Comparison of ENCODE assay signal across 8 cellular contexts in genomic region chr13:91346848-91347211, GRCh38. TPM values are rescaled to one million over a fixed set of nuclear protein-coding genes. Genes with fewer than 3 reads are reported as not detected.
DNase-seq lines count a peak whose midpoint lies in the region; ATAC-seq, FAIRE-seq and TF ChIP-seq lines count a peak whose summit lies in the region.

No MANE protein-coding gene starts in this region.

- BruUV-seq in endothelial cell of umbilical vein (replicated peaks; lab: Mats Ljungman, UMichigan) = no TSS peak

- peaks cover 6% of the 10 kb centered on the region for H4K20me1 ChIP-seq in endothelial cell of umbilical vein (replicated peaks; ENCODE audit: control insufficient read depth, extremely low read depth, insufficient read depth, low read length)

- no peak for FAIRE-seq in endothelial cell of umbilical vein (lab: Jason Lieb, UNC)

- dilution Hi-C loops in endothelial cell of umbilical vein (cut with MboI; ENCODE audit: extremely low pct_ligation_motif_present, low sequenced_read_pairs) = no loop called here

- H3K9me3 ChIP-seq in endothelial cell of umbilical vein (replicated peaks; ENCODE audit: control insufficient read depth, insufficient read depth, low read length) = no peaks in the 10 kb centered on the region

- peaks cover 40% of the 10 kb centered on the region for H3K79me2 ChIP-seq in endothelial cell of umbilical vein (ENCODE audit: control insufficient read depth, insufficient read depth, low read length)

- peak; percentile 76 for DNase-seq in GM12865 (ENCODE audit: low read depth)
- no peak for DNase-seq in Jurkat, Clone E6-1 (ENCODE audit: low read depth, low spot score)
- peak; percentile 12 for DNase-seq in activated CD4-positive, alpha-beta T cell treated with anti-CD3 and anti-CD28 coated beads, Interleukin-2, amount 50 U/mL, for 1 hour
- DNase-seq in endothelial cell of umbilical vein (ENCODE audit: low read depth, low spot score) = peak; percentile 39
- peak; percentile 62 for DNase-seq in natural killer cell treated with Interleukin-12 subunit alpha and Interleukin-12 subunit beta and Interleukin-15 and Interleukin-18, amount 100 ng/mL, for 72 hours (ENCODE audit: low spot score)
- no peak for DNase-seq in type B pancreatic cell (ENCODE audit: extremely low spot score, unreplicated experiment)
- no peak for DNase-seq in NCI-H2029 treated with DMSO at 0.1 percent for 48 hours (lab: John Stamatoyannopoulos, UW)

- peak overlapping the region; percentile 75 for H3K4me2 ChIP-seq in endothelial cell of umbilical vein (ENCODE audit: insufficient read depth, low read length)

- TF ChIP-seq CTCF in GM12865 (IDR thresholded peaks at IDR 0.05; ENCODE audit: insufficient read depth, low read depth, low read length, missing control alignments) (no peak), endothelial cell of umbilical vein (IDR thresholded peaks at IDR 0.05; ENCODE audit: extremely low read depth in 1 of 2, insufficient read depth in 1 of 2, low read depth in 1 of 2, low read length in 2 of 2) (no peak), type B pancreatic cell (conservative IDR thresholded peaks at IDR 0.05) (peak; percentile 22)

- H2AFZ ChIP-seq in endothelial cell of umbilical vein (ENCODE audit: low read depth, low read length) = peak overlapping the region; percentile 27

- peak; percentile 26 for ATAC-seq in GM21723 (IDR thresholded peaks at IDR 0.05; ENCODE audit: unreplicated experiment)
- peak; percentile 8 to 28 for ATAC-seq in natural killer cell treated with Interleukin-12 subunit alpha and Interleukin-12 subunit beta and Interleukin-15 and Interleukin-18, amount 100 ng/mL, for 72 hours

- H3K9me3 Mint-ChIP-seq in natural killer cell treated with Interleukin-12 subunit alpha and Interleukin-12 subunit beta and Interleukin-15 and Interleukin-18, amount 100 ng/mL, for 72 hours = no peaks in the 10 kb centered on the region
- no peaks in the 10 kb centered on the region for H3K9me3 Mint-ChIP-seq in type B pancreatic cell

- H3K9ac ChIP-seq in endothelial cell of umbilical vein (replicated peaks; ENCODE audit: extremely low read depth, insufficient read depth, low read length) = no peak overlapping the region

- peaks cover 27 to 28% of the 10 kb centered on the region in 2 donors for H3K4me1 Mint-ChIP-seq in natural killer cell treated with Interleukin-12 subunit alpha and Interleukin-12 subunit beta and Interleukin-15 and Interleukin-18, amount 100 ng/mL, for 72 hours (ENCODE audit: low read depth in 2 of 2)
- peaks cover 27% of the 10 kb centered on the region for H3K4me1 Mint-ChIP-seq in type B pancreatic cell (ENCODE audit: unreplicated experiment)

- POLR2A ChIA-PET in endothelial cell of umbilical vein (lab: Charles Lee) = no interaction called here

- H3K36me3 ChIP-seq in endothelial cell of umbilical vein (ENCODE audit: control insufficient read depth in 2 of 2, extremely low read depth in 1 of 2, insufficient read depth in 2 of 2, low read length in 2 of 2) = peaks cover 0 to 16% of the 10 kb centered on the region in 2 experiments

- H3K27me3 Mint-ChIP-seq in natural killer cell treated with Interleukin-12 subunit alpha and Interleukin-12 subunit beta and Interleukin-15 and Interleukin-18, amount 100 ng/mL, for 72 hours = peaks cover 0 to 2% of the 10 kb centered on the region in 2 donors
- H3K27me3 Mint-ChIP-seq in type B pancreatic cell = peaks cover 17% of the 10 kb centered on the region

- TF ChIP-seq POLR2A in endothelial cell of umbilical vein (IDR thresholded peaks at IDR 0.05; ENCODE audit: low read depth, low read length) = no peak

- intact Hi-C loops in endothelial cell of umbilical vein (cut with micrococcal nuclease) = loop anchor here (1.0 to 2.0 kb wide), 3 partner anchors 20 to 76 kb away; partner anchors contain the start of gene GPC5

- peaks cover 25% of the 10 kb centered on the region for H3K4me1 ChIP-seq in endothelial cell of umbilical vein (ENCODE audit: control insufficient read depth, extremely low read depth, insufficient read depth, low read length)

- H3K27me3 ChIP-seq in endothelial cell of umbilical vein (ENCODE audit: control insufficient read depth in 2 of 2, insufficient read depth in 2 of 2, low read length in 2 of 2) = peaks cover 11 to 53% of the 10 kb centered on the region in 2 experiments

- H3K27ac Mint-ChIP-seq in natural killer cell treated with Interleukin-12 subunit alpha and Interleukin-12 subunit beta and Interleukin-15 and Interleukin-18, amount 100 ng/mL, for 72 hours = peak overlapping the region; percentile 97 to 98
- peak overlapping the region; percentile 96 for H3K27ac Mint-ChIP-seq in type B pancreatic cell

- H3K4me3 ChIP-seq in GM12865 (ENCODE audit: low read depth, low read length) = peak overlapping the region; percentile 97
- peak overlapping the region; percentile 54 for H3K4me3 ChIP-seq in Jurkat, Clone E6-1 (ENCODE audit: low read length)
- H3K4me3 ChIP-seq in endothelial cell of umbilical vein (replicated peaks in 1 of 3; ENCODE audit: insufficient read depth in 1 of 3, low read depth in 1 of 3, low read length in 3 of 3) = peak overlapping the region; percentile 20 to 95 (median 43)

- CTCF ChIA-PET in endothelial cell of umbilical vein (lab: Charles Lee) = interaction anchor here (1.1 to 2.8 kb wide), 3 partner anchors 20 to 60 kb away, joined by 3 to 10 read pairs (median 8); no protein-coding TSS in a partner anchor

- peak overlapping the region; percentile 97 for H3K4me3 Mint-ChIP-seq in natural killer cell treated with Interleukin-12 subunit alpha and Interleukin-12 subunit beta and Interleukin-15 and Interleukin-18, amount 100 ng/mL, for 72 hours
- peak overlapping the region; percentile 97 for H3K4me3 Mint-ChIP-seq in type B pancreatic cell

- H3K9me1 ChIP-seq in endothelial cell of umbilical vein (replicated peaks; ENCODE audit: control insufficient read depth, extremely low read depth, insufficient read depth, low read length) = no peaks in the 10 kb centered on the region

- no peak overlapping the region for H3K27ac ChIP-seq in endothelial cell of umbilical vein (ENCODE audit: insufficient read depth, low read depth, low read length)

- H3K36me3 Mint-ChIP-seq in natural killer cell treated with Interleukin-12 subunit alpha and Interleukin-12 subunit beta and Interleukin-15 and Interleukin-18, amount 100 ng/mL, for 72 hours = peaks cover 25% of the 10 kb centered on the region
- peaks cover 25% of the 10 kb centered on the region for H3K36me3 Mint-ChIP-seq in type B pancreatic cell

TF ChIP-seq in endothelial cell of umbilical vein, 7 proteins besides CTCF, POLR2A, EP300 and RAD21:
- TF ChIP-seq MYC (IDR thresholded peaks at IDR 0.05; ENCODE audit: low read depth, low read length) = no peak
- no peak for TF ChIP-seq JUN (IDR thresholded peaks at IDR 0.05; ENCODE audit: borderline replicate concordance, insufficient read depth, insufficient read length, low read depth)
- no peak for TF ChIP-seq POLR2AphosphoS5 (IDR thresholded peaks at IDR 0.05; ENCODE audit: insufficient read depth, low read depth, low read length)
- no peak for TF ChIP-seq EZH2 (IDR thresholded peaks at IDR 0.05; ENCODE audit: borderline replicate concordance, low read depth, low read length, severe bottlenecking)
- no peak for TF ChIP-seq GATA2 (IDR thresholded peaks at IDR 0.05; ENCODE audit: insufficient read depth, insufficient read length, low read depth, low read length)
- no peak for TF ChIP-seq MAX (IDR thresholded peaks at IDR 0.05; ENCODE audit: insufficient read depth, insufficient read length)
- TF ChIP-seq FOS (IDR thresholded peaks at IDR 0.05; ENCODE audit: borderline replicate concordance, insufficient read depth, low read length) = no peak

RNA-seq across cellular contexts. Expression of gene MIR17HG, which starts 0.7 kb away (rescaled TPM):
- polyA plus RNA-seq in Jurkat, Clone E6-1 (2012; ENCODE audit: insufficient read depth, insufficient read length) = 5.8 TPM
- total RNA-seq in endothelial cell of umbilical vein (9.1 and 9.5 TPM in 2 replicates), type B pancreatic cell (ENCODE audit: low replicate concordance) (5.3 and 21.8 TPM in 2 replicates)
- 0.64 and 1.8 TPM in 2 replicates for polyA plus RNA-seq in endothelial cell of umbilical vein
- 0.43 and 0.65 TPM in 2 replicates for polyA plus RNA-seq in endothelial cell of umbilical vein (2011; cell fraction: cytosol; rRNA removed)
- polyA plus RNA-seq in endothelial cell of umbilical vein (2011; cell fraction: nucleus; rRNA removed) = 9.3 and 11.6 TPM in 2 replicates
- 1.7 and 1.8 TPM in 2 replicates for polyA plus RNA-seq in endothelial cell of umbilical vein (2012)
- polyA minus RNA-seq in endothelial cell of umbilical vein = 6.3 and 7.2 TPM in 2 replicates
- polyA minus RNA-seq in endothelial cell of umbilical vein (2011; cell fraction: cytosol; rRNA and poly(A)+ RNA removed) = 2.9 TPM
- 42.9 and 44.5 TPM in 2 replicates for polyA minus RNA-seq in endothelial cell of umbilical vein (2011; cell fraction: nucleus; rRNA and poly(A)+ RNA removed)
- total RNA-seq in natural killer cell treated with Interleukin-12 subunit alpha and Interleukin-12 subunit beta and Interleukin-15 and Interleukin-18, amount 100 ng/mL, for 72 hours = 10 to 100 TPM; 15.9 to 39.8 TPM

RNA-seq across cellular contexts. Expression of gene GPC5, which starts 51.6 kb away (rescaled TPM):
- 3.6 TPM for polyA plus RNA-seq in Jurkat, Clone E6-1 (2012; ENCODE audit: insufficient read depth, insufficient read length)
- 0.97 and 1.7 TPM in 2 replicates for total RNA-seq in endothelial cell of umbilical vein
- 0.56 and 0.59 TPM in 2 replicates for polyA plus RNA-seq in endothelial cell of umbilical vein
- 0.57 and 0.89 TPM in 2 replicates for polyA plus RNA-seq in endothelial cell of umbilical vein (2011; cell fraction: cytosol; rRNA removed)
- polyA plus RNA-seq in endothelial cell of umbilical vein (2011; cell fraction: nucleus; rRNA removed) = 1.0 and 1.1 TPM in 2 replicates
- 3.3 and 3.5 TPM in 2 replicates for polyA plus RNA-seq in endothelial cell of umbilical vein (2012)
- polyA minus RNA-seq in endothelial cell of umbilical vein = 2.7 and 4.6 TPM in 2 replicates
- polyA minus RNA-seq in endothelial cell of umbilical vein (2011; cell fraction: cytosol; rRNA and poly(A)+ RNA removed) = 41.5 TPM
- 6.5 and 8.5 TPM in 2 replicates for polyA minus RNA-seq in endothelial cell of umbilical vein (2011; cell fraction: nucleus; rRNA and poly(A)+ RNA removed)
- total RNA-seq in natural killer cell treated with Interleukin-12 subunit alpha and Interleukin-12 subunit beta and Interleukin-15 and Interleukin-18, amount 100 ng/mL, for 72 hours = 1 to 10 TPM in 1 of 2 donors, under 1 TPM in 1; 0.55 to 1.0 TPM
- 2.8 and 4.2 TPM in 2 replicates for total RNA-seq in type B pancreatic cell (ENCODE audit: low replicate concordance)

Comparison
In these comparisons a context has a peak if more than half of its experiments do, and no peak if none do; other contexts are left out.
1. DNase-seq: peak in GM12865 (single experiment), activated CD4-positive, alpha-beta T cell treated with anti-CD3 and anti-CD28 coated beads, Interleukin-2, amount 50 U/mL, for 1 hour (single experiment), endothelial cell of umbilical vein (single experiment) and natural killer cell treated with Interleukin-12 subunit alpha and Interleukin-12 subunit beta and Interleukin-15 and Interleukin-18, amount 100 ng/mL, for 72 hours (single experiment); none in Jurkat, Clone E6-1 (single experiment), type B pancreatic cell (single experiment) and NCI-H2029 treated with DMSO at 0.1 percent for 48 hours (single experiment).
2. H3K4me3 ChIP-seq: peak in every context shown above with its lines; median percentile 97 in GM12865; 54 in Jurkat, Clone E6-1; 43 in endothelial cell of umbilical vein.